ENCODE assay signal across 11 cellular contexts in the genomic region with DNA sequence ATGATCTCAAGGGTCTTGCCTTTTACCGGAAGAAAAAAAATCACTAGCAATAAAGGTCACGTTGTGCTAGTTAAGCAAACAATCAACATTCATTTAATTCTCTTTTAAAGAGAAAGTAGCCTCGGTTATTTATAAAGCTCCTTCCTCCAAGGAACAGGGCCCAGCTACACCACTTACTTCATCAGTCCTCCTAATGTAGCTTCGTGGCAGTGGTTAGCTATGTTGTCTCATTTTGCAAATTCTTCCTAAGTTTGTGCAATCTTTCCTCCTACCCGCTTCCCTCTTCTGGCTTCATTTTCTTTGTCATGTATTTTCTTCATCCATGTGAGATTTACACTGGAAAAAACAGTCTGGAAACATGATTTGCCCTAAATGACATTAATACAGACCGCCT.
DNase-seq lines count a peak whose midpoint lies in the region; ATAC-seq and TF ChIP-seq lines count a peak whose summit lies in the region.
"Had no signal": no experiment of that assay in that cellular context is flagged by ENCODE, and none has a peak within 500 bp of the region (broad histone marks: within the 10 kb centered on the region; RNA-seq: fewer than 3 reads in every experiment).

No MANE protein-coding gene starts in this region.

- H3K27me3 ChIP-seq in gastrocnemius medialis = no peaks in the 10 kb centered on the region

- no peak for TF ChIP-seq POLR2A in gastrocnemius medialis (IDR thresholded peaks at IDR 0.05)

- in situ Hi-C loops in gastrocnemius medialis (cut with MboI; ENCODE audit: low sequenced_read_pairs in 4 of 4) = no loop called here

- H3K4me1 ChIP-seq in gastrocnemius medialis = peaks cover 0 to 3% of the 10 kb centered on the region in 2 donors

- H3K4me3 ChIP-seq in fibroblast of pulmonary artery (replicated peaks; ENCODE audit: low read depth, low read length) (no peak overlapping the region), gastrocnemius medialis (no peak overlapping the region)

- intact Hi-C loops in gastrocnemius medialis (cut with DNase I; ENCODE audit: low total_unique reads) = no loop called here

- no peaks in the 10 kb centered on the region for H3K9me3 ChIP-seq in gastrocnemius medialis

- peak; percentile 87 for DNase-seq in DMS153 treated with DMSO at 0.1 percent for 48 hours (lab: John Stamatoyannopoulos, UW; ENCODE audit: unreplicated experiment)
- DNase-seq in SHP77 (lab: John Stamatoyannopoulos, UW) = peak; percentile 31 to 65
- DNase-seq in fibroblast of pulmonary artery (ENCODE audit: low read depth) = peak; percentile 69
- DNase-seq in gastrocnemius medialis = no peak
- DNase-seq in NCI-H2029 (lab: John Stamatoyannopoulos, UW) = no peak
- no peak for DNase-seq in NCI-H526 treated with DMSO at 0.1 percent for 48 hours (lab: John Stamatoyannopoulos, UW)
- DNase-seq: naive thymus-derived CD8-positive, alpha-beta T cell; NCI-H1694; stimulated activated naive CD4-positive, alpha-beta T cell had no signal

- ATAC-seq in gastrocnemius medialis (peak; percentile 55 to 68), HG03342 (IDR thresholded peaks at IDR 0.05; ENCODE audit: unreplicated experiment) (no peak), GM21381 (IDR thresholded peaks at IDR 0.05; ENCODE audit: unreplicated experiment) (no peak)
- ATAC-seq: naive thymus-derived CD8-positive, alpha-beta T cell had no signal

- H3K27ac ChIP-seq in gastrocnemius medialis = peak overlapping the region in 1 of 4 donors; percentile 30

- H3K36me3 ChIP-seq in gastrocnemius medialis = no peaks in the 10 kb centered on the region

- TF ChIP-seq CTCF in fibroblast of pulmonary artery (IDR thresholded peaks at IDR 0.05; ENCODE audit: low read length, missing control alignments) (no peak), gastrocnemius medialis (IDR thresholded peaks at IDR 0.05 in 4 of 5, conservative IDR thresholded peaks at IDR 0.05 in 1 of 5) (no peak)

Comparison
In these comparisons a context has a peak if more than half of its experiments do, and no peak if none do; other contexts are left out.
1. DNase-seq: peak in DMS153 treated with DMSO at 0.1 percent for 48 hours (single experiment), SHP77 (2 of 2) and fibroblast of pulmonary artery (single experiment); none in gastrocnemius medialis (0 of 2), NCI-H2029 (single experiment) and NCI-H526 treated with DMSO at 0.1 percent for 48 hours (single experiment).
2. ATAC-seq: peak in gastrocnemius medialis (2 of 2); none in HG03342 (single experiment) and GM21381 (single experiment).